In genomic region chr1:27368872-27369703, GRCh38 we compare ENCODE assay signal across 10 cellular contexts. TPM values are rescaled to one million over a fixed set of nuclear protein-coding genes. Genes with fewer than 3 reads are reported as not detected.
A peak's percentile ranks its signal among the peaks of the same experiment; 100 is the strongest.
DNase-seq lines count a peak whose midpoint lies in the region; ATAC-seq, FAIRE-seq and TF ChIP-seq lines count a peak whose summit lies in the region.
"Had no signal": no experiment of that assay in that cellular context is flagged by ENCODE, and none has a peak within 500 bp of the region (broad histone marks: within the 10 kb centered on the region; RNA-seq: fewer than 3 reads in every experiment).

No MANE protein-coding gene starts in this region.

- CTCF ChIA-PET in activated CD8-positive, alpha-beta memory T cell treated with anti-CD3 and anti-CD28 coated beads, Interleukin-2, amount 10 ng/mL, durations not matched to agents 7 days and 5 days (lab: Charles Lee), result interaction anchor here (0.6 to 9.1 kb wide), 5 partner anchors 12 to 72 kb away, joined by 3 to 127 read pairs (median 7); no protein-coding TSS in a partner anchor

- H3K9ac ChIP-seq in keratinocyte (ENCODE audit: control insufficient read depth, extremely low read depth, insufficient read depth, low read length), result peak overlapping the region; percentile 16

- H3K27me3 ChIP-seq in keratinocyte (ENCODE audit: control insufficient read depth, extremely low read depth, insufficient read depth, low read length) (no peaks in the 10 kb centered on the region), body of pancreas (no peaks in the 10 kb centered on the region)
- no peaks in the 10 kb centered on the region for H3K27me3 ChIP-seq in effector memory CD4-positive, alpha-beta T cell (replicated peaks; ENCODE audit: control insufficient read depth, insufficient read depth, low read length, poor library complexity, severe bottlenecking)

- H2AFZ ChIP-seq in keratinocyte (ENCODE audit: control insufficient read depth, low read length), result no peak overlapping the region

- peak overlapping the region; percentile 7 for H3K4me2 ChIP-seq in keratinocyte (ENCODE audit: control insufficient read depth, extremely low read depth, insufficient read depth, low read depth, low read length)

- no peaks in the 10 kb centered on the region for H3K9me1 ChIP-seq in keratinocyte (ENCODE audit: control insufficient read depth, extremely low read depth, insufficient read depth, low read length)

- peak; percentile 46 for DNase-seq in ACHN
- DNase-seq in GF-D8 (lab: John Stamatoyannopoulos, UW), result peak; percentile 60
- DNase-seq in activated T-helper 1 cell treated with anti-CD3 and anti-CD28 coated beads, Interleukin-12 subunit alpha, Interleukin-12 subunit beta, Interleukin-2, Interleukin-4 antibody, amounts not matched to agents 30 ng/mL and 10 ng/mL and 1 ng/mL, durations not matched to agents 14 hours and 24 hours and 36 hours (ENCODE audit: low spot score), result no peak
- DNase-seq in keratinocyte (ENCODE audit: low read depth, low spot score), result no peak
- no peak for DNase-seq in effector memory CD4-positive, alpha-beta T cell
- no peak for DNase-seq in body of pancreas
- no peak for DNase-seq in activated CD8-positive, alpha-beta memory T cell treated with anti-CD3 and anti-CD28 coated beads, Interleukin-2, amount 10 ng/mL, durations not matched to agents 7 days and 5 days
- DNase-seq: activated CD4-positive, alpha-beta T cell treated with anti-CD3 and anti-CD28 coated beads for 4 hours; NCI-H526 had no signal

- peak overlapping the region; percentile 15 for H3K27ac ChIP-seq in keratinocyte (ENCODE audit: control insufficient read depth, insufficient read depth, low read length)
- H3K27ac ChIP-seq in effector memory CD4-positive, alpha-beta T cell (ENCODE audit: insufficient read depth, low read length, poor library complexity, severe bottlenecking), result no peak overlapping the region
- no peak overlapping the region for H3K27ac ChIP-seq in body of pancreas

- H3K36me3 Mint-ChIP-seq in activated T-helper 1 cell treated with anti-CD3 and anti-CD28 coated beads, Interleukin-12 subunit alpha, Interleukin-12 subunit beta, Interleukin-2, Interleukin-4 antibody, amounts not matched to agents 30 ng/mL and 10 ng/mL and 1 ng/mL, durations not matched to agents 14 hours and 24 hours and 36 hours (ENCODE audit: low read depth), result no peaks in the 10 kb centered on the region
- H3K36me3 Mint-ChIP-seq in activated CD8-positive, alpha-beta memory T cell treated with anti-CD3 and anti-CD28 coated beads, Interleukin-2, amount 10 ng/mL, durations not matched to agents 7 days and 5 days, result no peaks in the 10 kb centered on the region

- intact Hi-C loops in activated T-helper 1 cell treated with anti-CD3 and anti-CD28 coated beads, Interleukin-12 subunit alpha, Interleukin-12 subunit beta, Interleukin-2, Interleukin-4 antibody, amounts not matched to agents 30 ng/mL and 10 ng/mL and 1 ng/mL, durations not matched to agents 14 hours and 24 hours and 36 hours (cut with micrococcal nuclease), result no loop called here
- intact Hi-C loops in body of pancreas (cut with DNase I), result no loop called here

- H4K20me1 ChIP-seq in keratinocyte (ENCODE audit: control insufficient read depth, extremely low read depth, insufficient read depth, low read length), result no peaks in the 10 kb centered on the region

- no peak for ATAC-seq in HG03280 (IDR thresholded peaks at IDR 0.05; ENCODE audit: unreplicated experiment)
- no peak for ATAC-seq in body of pancreas
- no peak for ATAC-seq in activated CD8-positive, alpha-beta memory T cell treated with anti-CD3 and anti-CD28 coated beads, Interleukin-2, amount 10 ng/mL, durations not matched to agents 7 days and 5 days

- H3K4me3 Mint-ChIP-seq in activated T-helper 1 cell treated with anti-CD3 and anti-CD28 coated beads, Interleukin-12 subunit alpha, Interleukin-12 subunit beta, Interleukin-2, Interleukin-4 antibody, amounts not matched to agents 30 ng/mL and 10 ng/mL and 1 ng/mL, durations not matched to agents 14 hours and 24 hours and 36 hours, result no peak overlapping the region
- H3K4me3 Mint-ChIP-seq in activated CD8-positive, alpha-beta memory T cell treated with anti-CD3 and anti-CD28 coated beads, Interleukin-2, amount 10 ng/mL, durations not matched to agents 7 days and 5 days, result no peak overlapping the region

- peak in 2 of 3 experiments; percentile 18 to 32 for TF ChIP-seq CTCF in keratinocyte (optimal IDR thresholded peaks at IDR 0.05 in 1 of 3, IDR thresholded peaks at IDR 0.05 in 1 of 3, conservative IDR thresholded peaks at IDR 0.05 in 1 of 3; ENCODE audit: extremely low read depth in 1 of 3, insufficient read depth in 2 of 3, low read length in 3 of 3)
- TF ChIP-seq CTCF in body of pancreas (IDR thresholded peaks at IDR 0.05), result peak in 1 of 7 experiments; percentile 9

- H3K27ac Mint-ChIP-seq in activated T-helper 1 cell treated with anti-CD3 and anti-CD28 coated beads, Interleukin-12 subunit alpha, Interleukin-12 subunit beta, Interleukin-2, Interleukin-4 antibody, amounts not matched to agents 30 ng/mL and 10 ng/mL and 1 ng/mL, durations not matched to agents 14 hours and 24 hours and 36 hours, result peak overlapping the region; percentile 56
- no peak overlapping the region for H3K27ac Mint-ChIP-seq in activated CD8-positive, alpha-beta memory T cell treated with anti-CD3 and anti-CD28 coated beads, Interleukin-2, amount 10 ng/mL, durations not matched to agents 7 days and 5 days

- H3K4me3 ChIP-seq in keratinocyte (ENCODE audit: control insufficient read depth in 2 of 3, extremely low read depth in 1 of 3, insufficient read depth in 2 of 3, low read depth in 1 of 3, low read length in 3 of 3) (no peak overlapping the region), body of pancreas (no peak overlapping the region)
- no peak overlapping the region for H3K4me3 ChIP-seq in effector memory CD4-positive, alpha-beta T cell (ENCODE audit: insufficient read depth, low read depth, low read length, poor library complexity, severe bottlenecking)

- H3K4me1 ChIP-seq in keratinocyte (ENCODE audit: control insufficient read depth, extremely low read depth, insufficient read depth, low read length), result peaks cover 35% of the 10 kb centered on the region
- peaks cover 20% of the 10 kb centered on the region for H3K4me1 ChIP-seq in effector memory CD4-positive, alpha-beta T cell (ENCODE audit: control insufficient read depth, insufficient read depth, low read length, poor library complexity, severe bottlenecking)
- H3K4me1 ChIP-seq in body of pancreas, result peaks cover 24% of the 10 kb centered on the region

- H3K4me1 Mint-ChIP-seq in activated T-helper 1 cell treated with anti-CD3 and anti-CD28 coated beads, Interleukin-12 subunit alpha, Interleukin-12 subunit beta, Interleukin-2, Interleukin-4 antibody, amounts not matched to agents 30 ng/mL and 10 ng/mL and 1 ng/mL, durations not matched to agents 14 hours and 24 hours and 36 hours (ENCODE audit: low read depth), result peaks cover 38% of the 10 kb centered on the region
- peaks cover 26% of the 10 kb centered on the region for H3K4me1 Mint-ChIP-seq in activated CD8-positive, alpha-beta memory T cell treated with anti-CD3 and anti-CD28 coated beads, Interleukin-2, amount 10 ng/mL, durations not matched to agents 7 days and 5 days

- no peaks in the 10 kb centered on the region for H3K9me3 Mint-ChIP-seq in activated T-helper 1 cell treated with anti-CD3 and anti-CD28 coated beads, Interleukin-12 subunit alpha, Interleukin-12 subunit beta, Interleukin-2, Interleukin-4 antibody, amounts not matched to agents 30 ng/mL and 10 ng/mL and 1 ng/mL, durations not matched to agents 14 hours and 24 hours and 36 hours
- no peaks in the 10 kb centered on the region for H3K9me3 Mint-ChIP-seq in activated CD8-positive, alpha-beta memory T cell treated with anti-CD3 and anti-CD28 coated beads, Interleukin-2, amount 10 ng/mL, durations not matched to agents 7 days and 5 days (ENCODE audit: low read depth)

- TF ChIP-seq POLR2A in body of pancreas (IDR thresholded peaks at IDR 0.05), result no peak

- peaks cover 0 to 8% of the 10 kb centered on the region in 2 experiments for H3K36me3 ChIP-seq in keratinocyte (ENCODE audit: control insufficient read depth in 2 of 2, extremely low read depth in 1 of 2, insufficient read depth in 2 of 2, low read length in 2 of 2)
- H3K36me3 ChIP-seq in effector memory CD4-positive, alpha-beta T cell (ENCODE audit: control insufficient read depth, insufficient read depth, low read length), result no peaks in the 10 kb centered on the region
- no peaks in the 10 kb centered on the region for H3K36me3 ChIP-seq in body of pancreas (replicated peaks in 1 of 2; ENCODE audit: insufficient read depth in 1 of 2, low read depth in 2 of 2)

- peaks cover 12% of the 10 kb centered on the region for H3K79me2 ChIP-seq in keratinocyte (ENCODE audit: control insufficient read depth, insufficient read depth, low read length)

- dilution Hi-C loops in keratinocyte (cut with MboI; ENCODE audit: extremely low pct_ligation_motif_present, low sequenced_read_pairs), result no loop called here

- no peaks in the 10 kb centered on the region for H3K27me3 Mint-ChIP-seq in activated T-helper 1 cell treated with anti-CD3 and anti-CD28 coated beads, Interleukin-12 subunit alpha, Interleukin-12 subunit beta, Interleukin-2, Interleukin-4 antibody, amounts not matched to agents 30 ng/mL and 10 ng/mL and 1 ng/mL, durations not matched to agents 14 hours and 24 hours and 36 hours (ENCODE audit: insufficient read depth)
- peaks cover 7% of the 10 kb centered on the region for H3K27me3 Mint-ChIP-seq in activated CD8-positive, alpha-beta memory T cell treated with anti-CD3 and anti-CD28 coated beads, Interleukin-2, amount 10 ng/mL, durations not matched to agents 7 days and 5 days

- no peaks in the 10 kb centered on the region for H3K9me3 ChIP-seq in keratinocyte (ENCODE audit: control insufficient read depth, low read depth, low read length)
- no peaks in the 10 kb centered on the region for H3K9me3 ChIP-seq in effector memory CD4-positive, alpha-beta T cell (ENCODE audit: control insufficient read depth, low read length)
- H3K9me3 ChIP-seq in body of pancreas, result no peaks in the 10 kb centered on the region

- in situ Hi-C loops in ACHN (cut with HindIII; ENCODE audit: low pct_ligation_motif_present, low pct_unique_long_range_greater_than_20kb, low sequenced_read_pairs), result no loop called here

- peak; percentile 34 for FAIRE-seq in keratinocyte (lab: Jason Lieb, UNC)

- 55 to 83% methylated on average over 10 to 18 of the region's 18 CpGs for WGBS in body of pancreas, 2 donors

RNA-seq across cellular contexts. Expression of gene MAP3K6, which starts 2.3 kb away (rescaled TPM):
- total RNA-seq in activated T-helper 1 cell treated with anti-CD3 and anti-CD28 coated beads, Interleukin-12 subunit alpha, Interleukin-12 subunit beta, Interleukin-2, Interleukin-4 antibody, amounts not matched to agents 30 ng/mL and 10 ng/mL and 1 ng/mL, durations not matched to agents 14 hours and 24 hours and 36 hours, result 11.2 and 13.7 TPM in 2 replicates
- 13.4 to 19.3 TPM (median 16.7 TPM) in 3 replicates for polyA plus RNA-seq in keratinocyte
- 38.7 TPM for polyA plus RNA-seq in keratinocyte (2011; ENCODE audit: low read depth)
- polyA plus RNA-seq in keratinocyte (2011; cell fraction: cytosol; rRNA removed), result 6.8 and 10.8 TPM in 2 replicates
- 40.2 and 58.7 TPM in 2 replicates for polyA plus RNA-seq in keratinocyte (2011; cell fraction: nucleus; rRNA removed)
- 33.3 and 36.1 TPM in 2 replicates for polyA plus RNA-seq in keratinocyte (2012; ENCODE audit: low replicate concordance)
- 18.5 to 49.4 TPM (median 19.1 TPM) in 3 replicates for polyA minus RNA-seq in keratinocyte
- polyA minus RNA-seq in keratinocyte (2011; cell fraction: cytosol; rRNA and poly(A)+ RNA removed), result 18.6 TPM
- polyA minus RNA-seq in keratinocyte (2011; cell fraction: nucleus; rRNA and poly(A)+ RNA removed), result 24.6 and 25.2 TPM in 2 replicates
- total RNA-seq in body of pancreas, result 10 to 100 TPM; 28.8 to 31.3 TPM
- total RNA-seq in activated CD8-positive, alpha-beta memory T cell treated with anti-CD3 and anti-CD28 coated beads, Interleukin-2, amount 10 ng/mL, durations not matched to agents 7 days and 5 days, result 10 to 100 TPM in 1 of 2 experiments, 1 to 10 TPM in 1; 7.4 to 10.6 TPM

RNA-seq across cellular contexts. Expression of gene FCN3, which starts 5.5 kb away (rescaled TPM):
- not detected in 2 replicates for total RNA-seq in activated T-helper 1 cell treated with anti-CD3 and anti-CD28 coated beads, Interleukin-12 subunit alpha, Interleukin-12 subunit beta, Interleukin-2, Interleukin-4 antibody, amounts not matched to agents 30 ng/mL and 10 ng/mL and 1 ng/mL, durations not matched to agents 14 hours and 24 hours and 36 hours
- 0.08 TPM in 1 of 3 replicates, not detected in the others for polyA plus RNA-seq in keratinocyte
- polyA plus RNA-seq in keratinocyte (2011; ENCODE audit: low read depth), result not detected
- polyA plus RNA-seq in keratinocyte (2011; cell fraction: cytosol; rRNA removed), result not detected in 2 replicates
- 0.20 and 0.31 TPM in 2 replicates for polyA plus RNA-seq in keratinocyte (2011; cell fraction: nucleus; rRNA removed)
- 0.39 TPM in 1 of 2 replicates, not detected in the other for polyA plus RNA-seq in keratinocyte (2012; ENCODE audit: low replicate concordance)
- 0.22 TPM in 1 of 3 replicates, not detected in the others for polyA minus RNA-seq in keratinocyte
- not detected for polyA minus RNA-seq in keratinocyte (2011; cell fraction: cytosol; rRNA and poly(A)+ RNA removed)
- polyA minus RNA-seq in keratinocyte (2011; cell fraction: nucleus; rRNA and poly(A)+ RNA removed), result not detected in 2 replicates
- 1 to 10 TPM; 1.3 to 1.6 TPM for total RNA-seq in body of pancreas
- total RNA-seq in activated CD8-positive, alpha-beta memory T cell treated with anti-CD3 and anti-CD28 coated beads, Interleukin-2, amount 10 ng/mL, durations not matched to agents 7 days and 5 days, result not detected

RNA-seq across cellular contexts. Expression of gene CD164L2, which starts 14.0 kb away (rescaled TPM):
- not detected in 2 replicates for total RNA-seq in activated T-helper 1 cell treated with anti-CD3 and anti-CD28 coated beads, Interleukin-12 subunit alpha, Interleukin-12 subunit beta, Interleukin-2, Interleukin-4 antibody, amounts not matched to agents 30 ng/mL and 10 ng/mL and 1 ng/mL, durations not matched to agents 14 hours and 24 hours and 36 hours
- polyA plus RNA-seq in keratinocyte, result 2.6 to 5.9 TPM (median 2.7 TPM) in 3 replicates
- 1.1 TPM for polyA plus RNA-seq in keratinocyte (2011; ENCODE audit: low read depth)
- 0.95 and 2.5 TPM in 2 replicates for polyA plus RNA-seq in keratinocyte (2011; cell fraction: cytosol; rRNA removed)
- polyA plus RNA-seq in keratinocyte (2011; cell fraction: nucleus; rRNA removed), result 6.5 and 8.5 TPM in 2 replicates
- polyA plus RNA-seq in keratinocyte (2012; ENCODE audit: low replicate concordance), result 3.7 and 6.7 TPM in 2 replicates
- polyA minus RNA-seq in keratinocyte, result 1.4 to 4.5 TPM (median 1.7 TPM) in 3 replicates
- polyA minus RNA-seq in keratinocyte (2011; cell fraction: cytosol; rRNA and poly(A)+ RNA removed), result not detected
- polyA minus RNA-seq in keratinocyte (2011; cell fraction: nucleus; rRNA and poly(A)+ RNA removed), result 0.39 and 1.3 TPM in 2 replicates
- total RNA-seq in body of pancreas, result 1 to 10 TPM in 1 of 2 donors, not detected in 1; 1.3 TPM
- total RNA-seq in activated CD8-positive, alpha-beta memory T cell treated with anti-CD3 and anti-CD28 coated beads, Interleukin-2, amount 10 ng/mL, durations not matched to agents 7 days and 5 days, result not detected

RNA-seq across cellular contexts. Expression of gene GPR3, which starts 23.3 kb away (rescaled TPM):
- 3.2 and 4.0 TPM in 2 replicates for total RNA-seq in activated T-helper 1 cell treated with anti-CD3 and anti-CD28 coated beads, Interleukin-12 subunit alpha, Interleukin-12 subunit beta, Interleukin-2, Interleukin-4 antibody, amounts not matched to agents 30 ng/mL and 10 ng/mL and 1 ng/mL, durations not matched to agents 14 hours and 24 hours and 36 hours
- polyA plus RNA-seq in keratinocyte, result 0.94 to 2.5 TPM (median 1.4 TPM) in 3 replicates
- not detected for polyA plus RNA-seq in keratinocyte (2011; ENCODE audit: low read depth)
- 1.2 and 1.5 TPM in 2 replicates for polyA plus RNA-seq in keratinocyte (2011; cell fraction: cytosol; rRNA removed)
- 2.1 and 2.7 TPM in 2 replicates for polyA plus RNA-seq in keratinocyte (2011; cell fraction: nucleus; rRNA removed)
- polyA plus RNA-seq in keratinocyte (2012; ENCODE audit: low replicate concordance), result 0.41 and 1.6 TPM in 2 replicates
- 0.59 to 2.7 TPM (median 1.2 TPM) in 3 replicates for polyA minus RNA-seq in keratinocyte
- polyA minus RNA-seq in keratinocyte (2011; cell fraction: cytosol; rRNA and poly(A)+ RNA removed), result 2.7 TPM
- 0.74 and 1.2 TPM in 2 replicates for polyA minus RNA-seq in keratinocyte (2011; cell fraction: nucleus; rRNA and poly(A)+ RNA removed)
- total RNA-seq in body of pancreas, result not detected
- total RNA-seq in activated CD8-positive, alpha-beta memory T cell treated with anti-CD3 and anti-CD28 coated beads, Interleukin-2, amount 10 ng/mL, durations not matched to agents 7 days and 5 days, result under 1 TPM; 0.44 to 0.49 TPM

RNA-seq across cellular contexts. Expression of gene SYTL1, which starts 27.3 kb away (rescaled TPM):
- total RNA-seq in activated T-helper 1 cell treated with anti-CD3 and anti-CD28 coated beads, Interleukin-12 subunit alpha, Interleukin-12 subunit beta, Interleukin-2, Interleukin-4 antibody, amounts not matched to agents 30 ng/mL and 10 ng/mL and 1 ng/mL, durations not matched to agents 14 hours and 24 hours and 36 hours, result 24.4 and 26.3 TPM in 2 replicates
- polyA plus RNA-seq in keratinocyte, result 15.5 to 34.0 TPM (median 15.6 TPM) in 3 replicates
- polyA plus RNA-seq in keratinocyte (2011; ENCODE audit: low read depth), result 29.4 TPM
- polyA plus RNA-seq in keratinocyte (2011; cell fraction: cytosol; rRNA removed), result 5.3 and 15.1 TPM in 2 replicates
- polyA plus RNA-seq in keratinocyte (2011; cell fraction: nucleus; rRNA removed), result 87.0 and 125 TPM in 2 replicates
- 16.6 and 45.8 TPM in 2 replicates for polyA plus RNA-seq in keratinocyte (2012; ENCODE audit: low replicate concordance)
- 6.7 to 17.0 TPM (median 14.7 TPM) in 3 replicates for polyA minus RNA-seq in keratinocyte
- polyA minus RNA-seq in keratinocyte (2011; cell fraction: cytosol; rRNA and poly(A)+ RNA removed), result 18.2 TPM
- 17.2 and 18.4 TPM in 2 replicates for polyA minus RNA-seq in keratinocyte (2011; cell fraction: nucleus; rRNA and poly(A)+ RNA removed)
- 100 to 1,000 TPM; 107 to 129 TPM for total RNA-seq in body of pancreas
- total RNA-seq in activated CD8-positive, alpha-beta memory T cell treated with anti-CD3 and anti-CD28 coated beads, Interleukin-2, amount 10 ng/mL, durations not matched to agents 7 days and 5 days, result 10 to 100 TPM; 60.7 to 85.3 TPM

Comparison
In these comparisons a context has a peak if more than half of its experiments do, and no peak if none do; other contexts are left out.
1. DNase-seq: peak in ACHN (single experiment) and GF-D8 (single experiment); none in activated T-helper 1 cell treated with anti-CD3 and anti-CD28 coated beads, Interleukin-12 subunit alpha, Interleukin-12 subunit beta, Interleukin-2, Interleukin-4 antibody, amounts not matched to agents 30 ng/mL and 10 ng/mL and 1 ng/mL, durations not matched to agents 14 hours and 24 hours and 36 hours (single experiment), keratinocyte (single experiment), effector memory CD4-positive, alpha-beta T cell (0 of 3), body of pancreas (0 of 4) and activated CD8-positive, alpha-beta memory T cell treated with anti-CD3 and anti-CD28 coated beads, Interleukin-2, amount 10 ng/mL, durations not matched to agents 7 days and 5 days (single experiment).